In the genomic region with DNA sequence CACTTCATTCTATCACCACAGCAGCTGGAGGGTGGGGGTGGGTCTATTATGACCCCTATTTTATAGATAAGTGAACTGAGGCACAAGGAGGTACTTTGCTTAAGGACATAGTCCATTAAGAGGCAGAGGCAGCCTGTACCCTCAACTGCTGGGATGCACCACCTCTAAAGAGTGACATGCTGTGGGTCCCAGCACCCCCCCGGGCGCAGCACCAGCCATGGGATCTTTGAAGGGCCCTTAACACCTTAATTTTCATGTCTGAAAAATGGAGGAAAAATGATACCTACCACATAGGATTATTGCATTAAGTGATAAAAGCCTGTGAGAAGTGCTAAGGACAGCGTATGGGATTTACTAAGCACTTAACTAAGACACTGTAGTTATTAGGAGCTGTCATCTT, we compare ENCODE assay signal across 17 cellular contexts. TPM values are rescaled to one million over a fixed set of nuclear protein-coding genes. Genes with fewer than 3 reads are reported as not detected.
DNase-seq lines count a peak whose midpoint lies in the region; ATAC-seq and TF ChIP-seq lines count a peak whose summit lies in the region.
"Had no signal": no experiment of that assay in that cellular context is flagged by ENCODE, and none has a peak within 500 bp of the region (broad histone marks: within the 10 kb centered on the region; RNA-seq: fewer than 3 reads in every experiment).

No MANE protein-coding gene starts in this region.

- H3K27me3 ChIP-seq in sigmoid colon: no peaks in the 10 kb centered on the region
- H3K27me3 ChIP-seq in testis: no peaks in the 10 kb centered on the region
- H3K27me3 ChIP-seq: BE2C had no signal

- DNase-seq in NCI-H1092 (lab: John Stamatoyannopoulos, UW) (peak; percentile 17), NCI-H1092 treated with DMSO at 0.1 percent for 48 hours (lab: John Stamatoyannopoulos, UW) (peak; percentile 25), sigmoid colon (peak; percentile 28), testis (no peak)
- DNase-seq: BE2C; CD4-positive, alpha-beta memory T cell; COR-L47; DMS153; DMS79 treated with DMSO at 0.1 percent for 48 hours; EL; H7 had no signal

- ATAC-seq in HG02798 (IDR thresholded peaks at IDR 0.05; ENCODE audit: poor library complexity, unreplicated experiment): no peak
- ATAC-seq: A549, GM23338 had no signal

- H3K4me3 ChIP-seq in sigmoid colon: no peak overlapping the region
- H3K4me3 ChIP-seq in testis: no peak overlapping the region
- H3K4me3 ChIP-seq: A549, GM23338 had no signal

- WGBS in sigmoid colon, 2 donors: 70 to 80% methylated on average over 3 of the region's 3 CpGs
- 63 to 91% methylated on average over 3 of the region's 3 CpGs for WGBS in testis, 2 donors

- TF ChIP-seq EP300 in sigmoid colon (IDR thresholded peaks at IDR 0.05): no peak

- intact Hi-C loops in sigmoid colon (cut with DNase I) (no loop called here), testis (cut with DNase I; ENCODE audit: low total_unique reads) (no loop called here)

- H3K27ac ChIP-seq in cingulate gyrus (ENCODE audit: low read depth, low read length) (peak overlapping the region; percentile 19), sigmoid colon (no peak overlapping the region), testis (no peak overlapping the region)
- H3K27ac ChIP-seq: A549, C4-2B had no signal

- H3K4me1 ChIP-seq in sigmoid colon (no peaks in the 10 kb centered on the region), testis (peaks cover 24% of the 10 kb centered on the region)
- H3K4me1 ChIP-seq: A549, BE2C had no signal

- TF ChIP-seq CTCF in sigmoid colon (IDR thresholded peaks at IDR 0.05) (no peak), testis (IDR thresholded peaks at IDR 0.05) (no peak)

- H3K9me3 ChIP-seq in sigmoid colon (no peaks in the 10 kb centered on the region), testis (no peaks in the 10 kb centered on the region)
- H3K9me3 ChIP-seq: A549, BE2C had no signal

- TF ChIP-seq POLR2A in sigmoid colon (IDR thresholded peaks at IDR 0.05) (no peak), testis (IDR thresholded peaks at IDR 0.05) (no peak)

- H3K36me3 ChIP-seq in sigmoid colon: no peaks in the 10 kb centered on the region
- H3K36me3 ChIP-seq in testis (ENCODE audit: low read depth, missing control alignments): no peaks in the 10 kb centered on the region
- H3K36me3 ChIP-seq: BE2C had no signal

RNA-seq across cellular contexts. Expression of gene ADCYAP1R1, which starts 15.4 kb away (rescaled TPM):
- total RNA-seq in sigmoid colon: 10 to 100 TPM; 17.6 to 35.7 (median 21.4) TPM
- polyA plus RNA-seq in sigmoid colon: 1 to 10 TPM in 1 of 3 donors, under 1 TPM in 1, not detected in 1; 0.60 to 2.1 TPM
- 1 to 10 TPM; 4.3 to 4.8 TPM for total RNA-seq in testis
- polyA plus RNA-seq in testis (ENCODE audit: insufficient read depth, low read depth, low replicate concordance): 3.2 TPM
- total RNA-seq: CD4-positive, alpha-beta memory T cell had no signal
- polyA plus RNA-seq: AG04450; CD4-positive, alpha-beta memory T cell had no signal
